8 cellular contexts compared by ENCODE assay signal in the genomic region with DNA sequence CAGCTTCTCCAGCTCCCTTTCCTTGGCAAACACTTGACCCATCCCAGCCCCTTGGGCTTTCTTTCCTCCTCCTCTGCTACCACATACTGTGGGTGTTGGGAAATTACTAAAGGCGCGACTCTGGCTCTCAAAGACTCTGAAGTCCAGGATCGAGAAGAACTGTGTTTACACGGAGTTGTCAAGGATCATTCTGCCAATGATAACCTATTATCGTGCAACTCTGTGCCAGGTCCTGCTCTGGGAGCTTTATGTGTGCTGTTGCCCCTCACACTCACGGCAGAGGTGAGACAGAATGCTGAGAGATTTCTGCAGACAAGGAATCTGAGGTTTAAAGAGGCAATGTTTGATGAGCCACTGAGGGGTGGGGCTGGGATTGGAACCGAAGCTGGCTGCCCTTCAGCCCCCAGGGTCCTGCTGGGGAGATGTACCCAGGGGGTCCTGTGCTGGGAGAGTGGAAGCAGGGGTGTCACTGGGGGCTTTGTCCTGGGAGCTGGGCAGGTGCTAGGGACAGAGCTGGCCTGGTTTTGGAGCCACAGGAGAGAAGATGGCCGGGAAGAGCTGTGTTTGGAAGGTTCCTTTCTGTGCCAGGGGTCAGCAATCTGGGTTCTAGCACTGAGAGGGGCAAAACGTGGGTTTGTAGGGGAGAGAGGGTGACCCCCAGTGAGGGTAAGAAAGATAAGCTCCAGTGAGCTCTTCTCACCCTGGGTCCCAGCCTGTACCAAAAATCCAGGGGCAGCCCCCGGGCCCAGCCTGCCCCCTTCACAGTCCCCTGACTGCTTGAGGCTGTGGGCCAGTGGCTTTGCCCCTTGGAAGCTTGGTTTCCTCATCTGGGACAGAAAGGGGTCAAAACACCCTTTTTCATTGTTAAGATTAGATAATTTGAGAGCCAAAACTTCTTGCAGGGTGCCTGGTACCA.
DNase-seq lines count a peak whose midpoint lies in the region; ATAC-seq and TF ChIP-seq lines count a peak whose summit lies in the region.

No MANE protein-coding gene starts in this region.

- DNase-seq in HFFc6, result no peak
- no peak for DNase-seq in activated B cell treated with CpG ODN at 0.5 μM for 24 hours
- DNase-seq in stimulated activated naive B cell treated with anti-CD40 and anti-IgM and Interleukin-4, amounts not matched to agents 10 μg/mL and 1 μg/mL and 100 μg/mL, for 72 hours, result no peak
- DNase-seq in HT-29 (ENCODE audit: low spot score), result no peak
- DNase-seq in HK-2 (ENCODE audit: unreplicated experiment), result no peak
- no peak for DNase-seq in NCI-H510A treated with DMSO at 0.1 percent for 48 hours (lab: John Stamatoyannopoulos, UW)

- H3K27me3 ChIP-seq in iPS-20b (ENCODE audit: insufficient read depth, low read length), result no peaks in the 10 kb centered on the region

- no peak overlapping the region for H3K4me3 ChIP-seq in iPS-20b (ENCODE audit: low read length)

- peaks cover 39% of the 10 kb centered on the region for H3K4me1 ChIP-seq in iPS-20b (ENCODE audit: insufficient read depth, low read length)

- ATAC-seq in activated B cell treated with CpG ODN at 0.5 μM for 24 hours (ENCODE audit: low read depth), result no peak
- peak; percentile 4 to 5 for ATAC-seq in stimulated activated naive B cell treated with anti-CD40 and anti-IgM and Interleukin-4, amounts not matched to agents 10 μg/mL and 1 μg/mL and 100 μg/mL, for 72 hours (replicated peaks)
- no peak for ATAC-seq in HG02852 (IDR thresholded peaks at IDR 0.05; ENCODE audit: unreplicated experiment)

- H3K27me3 Mint-ChIP-seq in HFFc6 (ENCODE audit: insufficient read depth) (peaks cover 12% of the 10 kb centered on the region), activated B cell treated with CpG ODN at 0.5 μM for 24 hours (no peaks in the 10 kb centered on the region)
- no peaks in the 10 kb centered on the region for H3K27me3 Mint-ChIP-seq in stimulated activated naive B cell treated with anti-CD40 and anti-IgM and Interleukin-4, amounts not matched to agents 10 μg/mL and 1 μg/mL and 100 μg/mL, for 72 hours

- intact Hi-C loops in activated B cell treated with CpG ODN at 0.5 μM for 24 hours (cut with micrococcal nuclease), result loop anchor here (1.0 kb wide), 4 partner anchors 13 to 50 kb away; no protein-coding TSS in a partner anchor

- no peak overlapping the region for H3K27ac ChIP-seq in iPS-20b (ENCODE audit: low read length)

- TF ChIP-seq CTCF in HFFc6 (IDR thresholded peaks at IDR 0.05), result no peak
- TF ChIP-seq CTCF in activated B cell treated with CpG ODN at 0.5 μM for 24 hours (IDR thresholded peaks at IDR 0.05), result no peak

- H3K9me3 Mint-ChIP-seq in HFFc6 (no peaks in the 10 kb centered on the region), activated B cell treated with CpG ODN at 0.5 μM for 24 hours (no peaks in the 10 kb centered on the region)
- no peaks in the 10 kb centered on the region for H3K9me3 Mint-ChIP-seq in stimulated activated naive B cell treated with anti-CD40 and anti-IgM and Interleukin-4, amounts not matched to agents 10 μg/mL and 1 μg/mL and 100 μg/mL, for 72 hours

- H3K36me3 Mint-ChIP-seq in HFFc6 (ENCODE audit: low read depth) (peaks cover 54% of the 10 kb centered on the region), activated B cell treated with CpG ODN at 0.5 μM for 24 hours (ENCODE audit: low read depth) (peaks cover 32% of the 10 kb centered on the region)
- peaks cover 6 to 10% of the 10 kb centered on the region in 2 donors for H3K36me3 Mint-ChIP-seq in stimulated activated naive B cell treated with anti-CD40 and anti-IgM and Interleukin-4, amounts not matched to agents 10 μg/mL and 1 μg/mL and 100 μg/mL, for 72 hours

- CTCF ChIA-PET in activated B cell treated with CpG ODN at 0.5 μM for 24 hours (lab: Charles Lee), result interaction anchor here (1.5 to 1.6 kb wide), 2 partner anchors 54 to 188 kb away, joined by 4 to 8 read pairs; no protein-coding TSS in a partner anchor

- H3K27ac Mint-ChIP-seq in HFFc6 (peak overlapping the region; percentile 83), activated B cell treated with CpG ODN at 0.5 μM for 24 hours (peak overlapping the region; percentile 94)
- H3K27ac Mint-ChIP-seq in stimulated activated naive B cell treated with anti-CD40 and anti-IgM and Interleukin-4, amounts not matched to agents 10 μg/mL and 1 μg/mL and 100 μg/mL, for 72 hours, result peak overlapping the region; percentile 97

- H3K4me1 Mint-ChIP-seq in HFFc6 (ENCODE audit: low read depth) (peaks cover 90% of the 10 kb centered on the region), activated B cell treated with CpG ODN at 0.5 μM for 24 hours (peaks cover 95% of the 10 kb centered on the region)
- peaks cover 66 to 99% of the 10 kb centered on the region in 2 donors for H3K4me1 Mint-ChIP-seq in stimulated activated naive B cell treated with anti-CD40 and anti-IgM and Interleukin-4, amounts not matched to agents 10 μg/mL and 1 μg/mL and 100 μg/mL, for 72 hours

- POLR2A ChIA-PET in activated B cell treated with CpG ODN at 0.5 μM for 24 hours (lab: Charles Lee), result interaction anchor here (0.7 to 2.2 kb wide), 12 partner anchors 13 to 69 kb away, joined by 3 to 24 read pairs (median 6); partner anchors contain the start of gene SMAD3

- H3K36me3 ChIP-seq in iPS-20b (ENCODE audit: insufficient read depth, low read depth, low read length), result no peaks in the 10 kb centered on the region

- 0 out of 2 replicates have a peak overlapping the region, but pooled peaks have one; percentile 8 for H3K9ac ChIP-seq in iPS-20b (ENCODE audit: low read depth, low read length)

- no peaks in the 10 kb centered on the region for H3K9me3 ChIP-seq in iPS-20b (ENCODE audit: insufficient read depth, low read depth, low read length)

- peak overlapping the region; percentile 30; the same call in 1 of the 2 replicates for H3K4me3 Mint-ChIP-seq in HFFc6
- H3K4me3 Mint-ChIP-seq in activated B cell treated with CpG ODN at 0.5 μM for 24 hours, result peak overlapping the region; percentile 78
- peak overlapping the region; percentile 76 to 82 for H3K4me3 Mint-ChIP-seq in stimulated activated naive B cell treated with anti-CD40 and anti-IgM and Interleukin-4, amounts not matched to agents 10 μg/mL and 1 μg/mL and 100 μg/mL, for 72 hours

Comparison
In these comparisons a context has a peak if more than half of its experiments do, and no peak if none do; other contexts are left out.
1. ATAC-seq: peak in stimulated activated naive B cell treated with anti-CD40 and anti-IgM and Interleukin-4, amounts not matched to agents 10 μg/mL and 1 μg/mL and 100 μg/mL, for 72 hours (2 of 2); none in activated B cell treated with CpG ODN at 0.5 μM for 24 hours (single experiment) and HG02852 (single experiment).
2. Peak in every context shown above with its lines, with median percentiles within 50 percentile points of each other: H3K27ac Mint-ChIP-seq and H3K4me3 Mint-ChIP-seq.